8 cellular contexts compared by ENCODE assay signal in genomic region chr19:56253737-56254136, GRCh38. TPM values are rescaled to one million over a fixed set of nuclear protein-coding genes. Genes with fewer than 3 reads are reported as not detected.
A peak's percentile ranks its signal among the peaks of the same experiment; 100 is the strongest.
DNase-seq lines count a peak whose midpoint lies in the region; ATAC-seq and TF ChIP-seq lines count a peak whose summit lies in the region.

No MANE protein-coding gene starts in this region.

- ATAC-seq in natural killer cell (peak in 2 of 3 donors; percentile 49 to 50), HG03378 (IDR thresholded peaks at IDR 0.05; ENCODE audit: unreplicated experiment) (no peak), HG03520 (IDR thresholded peaks at IDR 0.05; ENCODE audit: unreplicated experiment) (no peak)
- no peak for ATAC-seq in natural killer cell treated with Interleukin-12 subunit alpha and Interleukin-12 subunit beta and Interleukin-15 and Interleukin-18, amount 100 ng/mL, for 72 hours

- H3K4me3 ChIP-seq in left ventricle myocardium inferior = no peak overlapping the region
- H3K4me3 ChIP-seq in tibial artery = no peak overlapping the region

- no peak overlapping the region for H3K27ac Mint-ChIP-seq in natural killer cell
- no peak overlapping the region for H3K27ac Mint-ChIP-seq in natural killer cell treated with Interleukin-12 subunit alpha and Interleukin-12 subunit beta and Interleukin-15 and Interleukin-18, amount 100 ng/mL, for 72 hours

- intact Hi-C loops in natural killer cell (cut with micrococcal nuclease) = loop anchor here (1.0 to 2.0 kb wide), 3 partner anchors 80 to 173 kb away; no protein-coding TSS in a partner anchor
- intact Hi-C loops in left ventricle myocardium inferior (cut with micrococcal nuclease) = loop anchor here (5.0 kb wide), 1 partner anchor 99 kb away; no protein-coding TSS in a partner anchor
- intact Hi-C loops in tibial artery (cut with DNase I; ENCODE audit: low total_unique reads) = no loop called here

- H3K27me3 ChIP-seq in left ventricle myocardium inferior (ENCODE audit: low read depth) (no peaks in the 10 kb centered on the region), tibial artery (peaks cover 0 to 2% of the 10 kb centered on the region in 2 donors)

- peaks cover 0 to 11% of the 10 kb centered on the region in 2 donors for H3K4me1 Mint-ChIP-seq in natural killer cell
- H3K4me1 Mint-ChIP-seq in natural killer cell treated with Interleukin-12 subunit alpha and Interleukin-12 subunit beta and Interleukin-15 and Interleukin-18, amount 100 ng/mL, for 72 hours (ENCODE audit: low read depth in 2 of 2) = peaks cover 0 to 6% of the 10 kb centered on the region in 2 donors

- TF ChIP-seq CTCF in natural killer cell (IDR thresholded peaks at IDR 0.05) = peak; percentile 3
- TF ChIP-seq CTCF in VCaP (conservative IDR thresholded peaks at IDR 0.05) = peak; percentile 74
- TF ChIP-seq CTCF in left ventricle myocardium inferior (IDR thresholded peaks at IDR 0.05; ENCODE audit: borderline replicate concordance) = peak; percentile 62
- TF ChIP-seq CTCF in tibial artery (IDR thresholded peaks at IDR 0.05) = peak; percentile 23 to 39

- H3K4me3 Mint-ChIP-seq in natural killer cell = no peak overlapping the region
- no peak overlapping the region for H3K4me3 Mint-ChIP-seq in natural killer cell treated with Interleukin-12 subunit alpha and Interleukin-12 subunit beta and Interleukin-15 and Interleukin-18, amount 100 ng/mL, for 72 hours

- H3K27me3 Mint-ChIP-seq in natural killer cell (ENCODE audit: low read depth in 2 of 2) = no peaks in the 10 kb centered on the region
- no peaks in the 10 kb centered on the region for H3K27me3 Mint-ChIP-seq in natural killer cell treated with Interleukin-12 subunit alpha and Interleukin-12 subunit beta and Interleukin-15 and Interleukin-18, amount 100 ng/mL, for 72 hours

- no peaks in the 10 kb centered on the region for H3K9me3 Mint-ChIP-seq in natural killer cell
- H3K9me3 Mint-ChIP-seq in natural killer cell treated with Interleukin-12 subunit alpha and Interleukin-12 subunit beta and Interleukin-15 and Interleukin-18, amount 100 ng/mL, for 72 hours = peaks cover 3% of the 10 kb centered on the region

- no peak for DNase-seq in natural killer cell
- DNase-seq in natural killer cell treated with Interleukin-12 subunit alpha and Interleukin-12 subunit beta and Interleukin-15 and Interleukin-18, amount 100 ng/mL, for 72 hours (ENCODE audit: low spot score) = no peak
- DNase-seq in NCI-H2029 treated with DMSO at 0.1 percent for 48 hours (lab: John Stamatoyannopoulos, UW) = peak; percentile 14
- DNase-seq in left ventricle myocardium inferior = no peak
- DNase-seq in tibial artery = no peak

- H3K9me3 ChIP-seq in left ventricle myocardium inferior (replicated peaks) = no peaks in the 10 kb centered on the region
- H3K9me3 ChIP-seq in tibial artery = no peaks in the 10 kb centered on the region

- no peaks in the 10 kb centered on the region for H3K4me1 ChIP-seq in left ventricle myocardium inferior
- no peaks in the 10 kb centered on the region for H3K4me1 ChIP-seq in tibial artery

- no peaks in the 10 kb centered on the region for H3K36me3 Mint-ChIP-seq in natural killer cell
- H3K36me3 Mint-ChIP-seq in natural killer cell treated with Interleukin-12 subunit alpha and Interleukin-12 subunit beta and Interleukin-15 and Interleukin-18, amount 100 ng/mL, for 72 hours = no peaks in the 10 kb centered on the region

- H3K36me3 ChIP-seq in left ventricle myocardium inferior = no peaks in the 10 kb centered on the region
- H3K36me3 ChIP-seq in tibial artery = no peaks in the 10 kb centered on the region

- no peak overlapping the region for H3K27ac ChIP-seq in VCaP
- H3K27ac ChIP-seq in left ventricle myocardium inferior (replicated peaks) = no peak overlapping the region
- no peak overlapping the region for H3K27ac ChIP-seq in tibial artery

RNA-seq across cellular contexts. Expression of gene EDDM13, which starts 18.8 kb away (rescaled TPM):
- total RNA-seq in natural killer cell (1 to 10 TPM; 1.5 to 3.1 (median 2.6) TPM), left ventricle myocardium inferior (0.55 TPM)
- total RNA-seq in natural killer cell treated with Interleukin-12 subunit alpha and Interleukin-12 subunit beta and Interleukin-15 and Interleukin-18, amount 100 ng/mL, for 72 hours = 1 to 10 TPM; 1.8 to 4.2 TPM

RNA-seq across cellular contexts. Expression of gene ZSCAN5C, which starts 51.7 kb away (rescaled TPM):
- total RNA-seq in natural killer cell (not detected), left ventricle myocardium inferior (not detected)
- total RNA-seq in natural killer cell treated with Interleukin-12 subunit alpha and Interleukin-12 subunit beta and Interleukin-15 and Interleukin-18, amount 100 ng/mL, for 72 hours = not detected

RNA-seq across cellular contexts. Expression of gene ZSCAN5B, which starts 56.2 kb away (rescaled TPM):
- total RNA-seq in natural killer cell (not detected), left ventricle myocardium inferior (not detected)
- total RNA-seq in natural killer cell treated with Interleukin-12 subunit alpha and Interleukin-12 subunit beta and Interleukin-15 and Interleukin-18, amount 100 ng/mL, for 72 hours = not detected

Comparison
In these comparisons a context has a peak if more than half of its experiments do, and no peak if none do; other contexts are left out.
1. ATAC-seq: peak in natural killer cell (2 of 3); none in natural killer cell treated with Interleukin-12 subunit alpha and Interleukin-12 subunit beta and Interleukin-15 and Interleukin-18, amount 100 ng/mL, for 72 hours (0 of 2), HG03378 (single experiment) and HG03520 (single experiment).
2. CTCF ChIP-seq: peak in every context shown above with its lines; median percentile 74 in VCaP; 62 in left ventricle myocardium inferior; 31 in tibial artery; 3 in natural killer cell.